In the genomic region with DNA sequence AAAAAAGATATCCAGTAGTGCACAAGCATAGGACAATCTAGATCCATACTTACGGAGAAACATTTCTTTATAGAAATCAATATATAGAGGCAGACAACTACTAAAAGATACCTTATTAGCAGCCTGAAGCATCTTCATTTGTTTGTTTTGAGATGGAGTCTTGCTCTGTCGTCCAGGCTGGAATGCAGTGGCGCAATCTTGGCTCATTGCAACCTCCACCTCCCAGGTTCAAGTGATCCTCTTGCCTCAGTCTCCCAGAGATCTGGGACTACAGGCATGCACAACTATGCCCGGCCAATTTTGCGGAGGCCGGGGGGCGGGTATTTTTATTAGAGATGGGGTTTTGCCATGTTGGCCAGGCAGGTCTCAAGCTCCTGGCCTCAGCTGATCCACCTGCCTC, we compare ENCODE assay signal across 20 cellular contexts. TPM values are rescaled to one million over a fixed set of nuclear protein-coding genes. Genes with fewer than 3 reads are reported as not detected.
DNase-seq lines count a peak whose midpoint lies in the region; ATAC-seq, FAIRE-seq and TF ChIP-seq lines count a peak whose summit lies in the region.
"Had no signal": no experiment of that assay in that cellular context is flagged by ENCODE, and none has a peak within 500 bp of the region (broad histone marks: within the 10 kb centered on the region; RNA-seq: fewer than 3 reads in every experiment).

No MANE protein-coding gene starts in this region.

- CTCF ChIA-PET in HepG2 (lab: Yijun Ruan, JAX; ENCODE audit: low intra/inter-chr PET ratio, low total read pairs): no interaction called here

- no peak overlapping the region for H3K4me2 ChIP-seq in HepG2 (ENCODE audit: low read depth, low read length)

- H3K4me1 ChIP-seq in heart right ventricle (peaks cover 0 to 23% (median 9%) of the 10 kb centered on the region in 9 donors), HepG2 (ENCODE audit: insufficient read depth, low read length) (peaks cover 37% of the 10 kb centered on the region), right lobe of liver (peaks cover 0 to 9% (median 4%) of the 10 kb centered on the region in 4 donors), psoas muscle (peaks cover 20% of the 10 kb centered on the region), uterus (no peaks in the 10 kb centered on the region)
- H3K4me1 ChIP-seq: HAP-1 had no signal

- 76 to 77% methylated on average over 7 of the region's 7 CpGs for WGBS in heart right ventricle, 2 donors
- 13% methylated on average over 3 of the region's 7 CpGs for WGBS in HepG2 (ENCODE audit: low lambda C conversion rate)
- WGBS in right lobe of liver (ENCODE audit: insufficient coverage, low coverage, low lambda C conversion rate, missing lambda C conversion rate): 67% methylated on average over 7 of the region's 7 CpGs
- 40 to 51% (median 46%) methylated on average over 7 of the region's 7 CpGs for WGBS in psoas muscle, 3 donors

- POLR2A ChIA-PET in HepG2 (lab: Yijun Ruan, JAX): no interaction called here

- in situ Hi-C loops in HepG2 (cut with HindIII; ENCODE audit: extremely low pct_ligation_motif_present, low pct_unique_long_range_greater_than_20kb): no loop called here

- H3K9me3 ChIP-seq in heart right ventricle (no peaks in the 10 kb centered on the region), HepG2 (ENCODE audit: low read length) (no peaks in the 10 kb centered on the region), right lobe of liver (no peaks in the 10 kb centered on the region), psoas muscle (no peaks in the 10 kb centered on the region), uterus (no peaks in the 10 kb centered on the region)
- H3K9me3 ChIP-seq: HAP-1 had no signal

- intact Hi-C loops in heart right ventricle (cut with DNase I): no loop called here
- intact Hi-C loops in left cardiac atrium (cut with DNase I): no loop called here
- intact Hi-C loops in HepG2 (cut with micrococcal nuclease; ENCODE audit: unreplicated experiment): no loop called here
- intact Hi-C loops in right lobe of liver (cut with DNase I): no loop called here
- intact Hi-C loops in psoas muscle (cut with DNase I): loop anchor here in 1 of 2 donors (1.0 kb wide), 1 partner anchor 41 kb away; no protein-coding TSS in a partner anchor
- intact Hi-C loops in uterus (cut with DNase I; ENCODE audit: low total_unique reads): no loop called here

- DNase-seq in heart right ventricle: no peak
- DNase-seq in left cardiac atrium: no peak
- no peak for DNase-seq in HepG2 (ENCODE audit: low spot score)
- no peak for DNase-seq in right lobe of liver
- DNase-seq in psoas muscle: no peak
- DNase-seq in uterus: no peak
- no peak for DNase-seq in GM19240 (ENCODE audit: insufficient read length, low spot score)
- DNase-seq in activated T-cell treated with anti-CD3 and anti-CD28 coated beads for 4 hours: no peak
- DNase-seq: C1 segment of cervical spinal cord; Calu3; CD4-positive, alpha-beta memory T cell; COR-L47; DMS53; GF-D8; GOT3; HFFc6 had no signal

- no peaks in the 10 kb centered on the region for H4K20me1 ChIP-seq in HepG2 (ENCODE audit: insufficient read depth, low read length)

- H3K27ac ChIP-seq in heart right ventricle (peak overlapping the region in 9 of 10 donors; percentile 20 to 85 (median 71)), HepG2 (ENCODE audit: extremely low read length, insufficient read depth, low read length) (no peak overlapping the region), right lobe of liver (no peak overlapping the region), psoas muscle (peak overlapping the region; percentile 76), uterus (peak overlapping the region; percentile 64 to 73)

- ATAC-seq in heart right ventricle (peak in 1 of 8 donors; percentile 45), left cardiac atrium (no peak), HepG2 (no peak), right lobe of liver (no peak), psoas muscle (peak in 1 of 4 donors; percentile 40)

- TF ChIP-seq EP300 in HepG2 (IDR thresholded peaks at IDR 0.05; ENCODE audit: low read depth in 2 of 2, low read length in 2 of 2): no peak
- TF ChIP-seq EP300 in HepG2 (CRISPR knock-in tag; IDR thresholded peaks at IDR 0.05; ENCODE audit: borderline replicate concordance): no peak

- TF ChIP-seq CTCF in heart right ventricle (IDR thresholded peaks at IDR 0.05): no peak
- TF ChIP-seq CTCF in HepG2 (CRISPR knock-in tag; IDR thresholded peaks at IDR 0.05): no peak
- no peak for TF ChIP-seq CTCF in right lobe of liver (IDR thresholded peaks at IDR 0.05)
- TF ChIP-seq CTCF in psoas muscle (IDR thresholded peaks at IDR 0.05): no peak
- TF ChIP-seq CTCF in uterus (IDR thresholded peaks at IDR 0.05): no peak

- BruUV-seq in HepG2 (replicated peaks; lab: Mats Ljungman, UMichigan): no TSS peak

- no peak for FAIRE-seq in HepG2 (lab: Jason Lieb, UNC)
- FAIRE-seq: GM12891, GM18507, H54 had no signal

- no peak overlapping the region for H3K4me3 ChIP-seq in heart right ventricle
- no peak overlapping the region for H3K4me3 ChIP-seq in HepG2 (replicated peaks in 1 of 3; ENCODE audit: insufficient read depth in 1 of 3, low read depth in 2 of 3, low read length in 3 of 3)
- no peak overlapping the region for H3K4me3 ChIP-seq in right lobe of liver
- H3K4me3 ChIP-seq in psoas muscle: no peak overlapping the region
- no peak overlapping the region for H3K4me3 ChIP-seq in uterus
- H3K4me3 ChIP-seq: HAP-1 had no signal

- no peak for TF ChIP-seq RAD21 in HepG2 (CRISPR knock-in tag; IDR thresholded peaks at IDR 0.05)

- no peak overlapping the region for H2AFZ ChIP-seq in HepG2 (ENCODE audit: low read length)

- H3K36me3 ChIP-seq in heart right ventricle (no peaks in the 10 kb centered on the region), HepG2 (replicated peaks in 1 of 2; ENCODE audit: control insufficient read depth in 1 of 2, insufficient read depth in 2 of 2, low read length in 2 of 2) (no peaks in the 10 kb centered on the region), right lobe of liver (no peaks in the 10 kb centered on the region), psoas muscle (ENCODE audit: insufficient read depth in 1 of 2, low read depth in 1 of 2) (no peaks in the 10 kb centered on the region), uterus (no peaks in the 10 kb centered on the region)
- H3K36me3 ChIP-seq: HAP-1 had no signal

- TF ChIP-seq POLR2A in HepG2 (IDR thresholded peaks at IDR 0.05; ENCODE audit: insufficient read depth in 1 of 2, low read depth in 2 of 2, low read length in 2 of 2) (no peak), right lobe of liver (IDR thresholded peaks at IDR 0.05) (no peak), uterus (IDR thresholded peaks at IDR 0.05) (no peak)

- H3K9ac ChIP-seq in HepG2 (ENCODE audit: insufficient read depth, low read depth, low read length): no peak overlapping the region

- H3K27me3 ChIP-seq in heart right ventricle: no peaks in the 10 kb centered on the region
- no peaks in the 10 kb centered on the region for H3K27me3 ChIP-seq in HepG2 (ENCODE audit: control insufficient read depth in 1 of 2, insufficient read depth in 2 of 2, low read length in 2 of 2)
- H3K27me3 ChIP-seq in right lobe of liver: no peaks in the 10 kb centered on the region
- no peaks in the 10 kb centered on the region for H3K27me3 ChIP-seq in psoas muscle (ENCODE audit: insufficient read depth in 3 of 3, low read length in 2 of 3)
- H3K27me3 ChIP-seq in uterus: no peaks in the 10 kb centered on the region

- H3K79me2 ChIP-seq in HepG2 (ENCODE audit: insufficient read depth, low read length): no peaks in the 10 kb centered on the region

RNA-seq across cellular contexts. Expression of a gene that starts 18.3 kb away (rescaled TPM):
- total RNA-seq in heart right ventricle: 100 to 1,000 TPM; 198 to 724 (median 431) TPM
- 10 to 100 TPM; 65.8 to 79.8 TPM for polyA plus RNA-seq in heart right ventricle
- total RNA-seq in left cardiac atrium: 100 to 1,000 TPM; 213 to 259 TPM
- total RNA-seq in HepG2 (2016; rRNA removed; fragmentation: Illumina TruSeq; extraction: Trizol): 48.3 and 61.3 TPM in 2 replicates
- total RNA-seq in HepG2 (2016; cell fraction: cytosol; rRNA removed; fragmentation: Illumina TruSeq; extraction: Trizol; ENCODE audit: low read depth): 16.5 and 17.6 TPM in 2 replicates
- 50.5 and 56.8 TPM in 2 replicates for total RNA-seq in HepG2 (2016; cell fraction: insoluble cytoplasmic fraction; rRNA removed; fragmentation: Illumina TruSeq; extraction: Trizol)
- 26.6 and 29.2 TPM in 2 replicates for total RNA-seq in HepG2 (2016; cell fraction: membrane; rRNA removed; fragmentation: Illumina TruSeq; extraction: Trizol)
- total RNA-seq in HepG2 (2016; cell fraction: nucleus; rRNA removed; fragmentation: Illumina TruSeq; extraction: Trizol): 55.6 and 65.7 TPM in 2 replicates
- 23.2 and 24.0 TPM in 2 replicates for polyA plus RNA-seq in HepG2 (2011; rRNA removed)
- 10.0 and 15.1 TPM in 2 replicates for polyA plus RNA-seq in HepG2 (2011; cell fraction: cytosol; rRNA removed)
- polyA plus RNA-seq in HepG2 (2011; cell fraction: nucleus; rRNA removed): 21.3 and 27.5 TPM in 2 replicates
- 21.8 and 25.6 TPM in 2 replicates for polyA plus RNA-seq in HepG2 (2012)
- 1.7 and 2.2 TPM in 2 replicates for polyA plus RNA-seq in HepG2 (2016; cell fraction: cytosol; fragmentation: Illumina TruSeq; extraction: Trizol; ENCODE audit: low read depth)
- polyA plus RNA-seq in HepG2 (2016; cell fraction: insoluble cytoplasmic fraction; fragmentation: Illumina TruSeq; extraction: Trizol; ENCODE audit: low read depth): 40.5 and 40.7 TPM in 2 replicates
- 10.4 and 10.5 TPM in 2 replicates for polyA plus RNA-seq in HepG2 (2016; cell fraction: membrane; fragmentation: Illumina TruSeq; extraction: Trizol; ENCODE audit: low read depth)
- polyA plus RNA-seq in HepG2 (2016; cell fraction: nucleus; fragmentation: Illumina TruSeq; extraction: Trizol; ENCODE audit: insufficient read depth, low read depth): 44.5 and 45.1 TPM in 2 replicates
- polyA minus RNA-seq in HepG2 (2011; rRNA and poly(A)+ RNA removed; ENCODE audit: low replicate concordance): 90.9 and 106 TPM in 2 replicates
- polyA minus RNA-seq in HepG2 (2011; cell fraction: cytosol; rRNA and poly(A)+ RNA removed): 36.1 and 37.0 TPM in 2 replicates
- polyA minus RNA-seq in HepG2 (2011; cell fraction: nucleus; rRNA and poly(A)+ RNA removed): 122 and 124 TPM in 2 replicates
- total RNA-seq in right lobe of liver: 10 to 100 TPM; 21.1 to 34.9 (median 25.1) TPM
- total RNA-seq in psoas muscle: 100 to 1,000 TPM; 106 to 180 (median 124) TPM
- 10 to 100 TPM; 31.2 to 82.4 (median 40.6) TPM for polyA plus RNA-seq in psoas muscle
- 100 to 1,000 TPM; 104 to 369 (median 186) TPM for total RNA-seq in uterus

RNA-seq across cellular contexts. Expression of a gene that starts 45.0 kb away (rescaled TPM):
- total RNA-seq in heart right ventricle: 10 to 100 TPM; 13.0 to 28.9 (median 20.0) TPM
- 10 to 100 TPM in 1 of 2 donors, 1 to 10 TPM in 1; 4.3 to 11.0 TPM for polyA plus RNA-seq in heart right ventricle
- 10 to 100 TPM; 14.2 to 17.7 TPM for total RNA-seq in left cardiac atrium
- total RNA-seq in HepG2 (2016; rRNA removed; fragmentation: Illumina TruSeq; extraction: Trizol): 9.4 and 12.8 TPM in 2 replicates
- 8.3 and 10.2 TPM in 2 replicates for total RNA-seq in HepG2 (2016; cell fraction: cytosol; rRNA removed; fragmentation: Illumina TruSeq; extraction: Trizol; ENCODE audit: low read depth)
- total RNA-seq in HepG2 (2016; cell fraction: insoluble cytoplasmic fraction; rRNA removed; fragmentation: Illumina TruSeq; extraction: Trizol): 9.9 and 12.4 TPM in 2 replicates
- 4.6 and 5.3 TPM in 2 replicates for total RNA-seq in HepG2 (2016; cell fraction: membrane; rRNA removed; fragmentation: Illumina TruSeq; extraction: Trizol)
- total RNA-seq in HepG2 (2016; cell fraction: nucleus; rRNA removed; fragmentation: Illumina TruSeq; extraction: Trizol): 10.8 and 12.4 TPM in 2 replicates
- polyA plus RNA-seq in HepG2 (2011; rRNA removed): 9.7 and 11.1 TPM in 2 replicates
- polyA plus RNA-seq in HepG2 (2011; cell fraction: cytosol; rRNA removed): 4.4 and 9.0 TPM in 2 replicates
- 5.5 and 8.4 TPM in 2 replicates for polyA plus RNA-seq in HepG2 (2011; cell fraction: nucleus; rRNA removed)
- 8.3 and 9.7 TPM in 2 replicates for polyA plus RNA-seq in HepG2 (2012)
- 0.28 and 0.61 TPM in 2 replicates for polyA plus RNA-seq in HepG2 (2016; cell fraction: cytosol; fragmentation: Illumina TruSeq; extraction: Trizol; ENCODE audit: low read depth)
- 7.7 and 8.2 TPM in 2 replicates for polyA plus RNA-seq in HepG2 (2016; cell fraction: insoluble cytoplasmic fraction; fragmentation: Illumina TruSeq; extraction: Trizol; ENCODE audit: low read depth)
- 1.7 and 1.9 TPM in 2 replicates for polyA plus RNA-seq in HepG2 (2016; cell fraction: membrane; fragmentation: Illumina TruSeq; extraction: Trizol; ENCODE audit: low read depth)
- polyA plus RNA-seq in HepG2 (2016; cell fraction: nucleus; fragmentation: Illumina TruSeq; extraction: Trizol; ENCODE audit: insufficient read depth, low read depth): 14.9 and 16.0 TPM in 2 replicates
- 5.4 and 22.0 TPM in 2 replicates for polyA minus RNA-seq in HepG2 (2011; rRNA and poly(A)+ RNA removed; ENCODE audit: low replicate concordance)
- 8.2 and 11.8 TPM in 2 replicates for polyA minus RNA-seq in HepG2 (2011; cell fraction: cytosol; rRNA and poly(A)+ RNA removed)
- polyA minus RNA-seq in HepG2 (2011; cell fraction: nucleus; rRNA and poly(A)+ RNA removed): 14.3 and 18.4 TPM in 2 replicates
- 10 to 100 TPM in 2 of 6 experiments, 1 to 10 TPM in 4; 5.5 to 11.0 (median 9.2) TPM for total RNA-seq in right lobe of liver
- 10 to 100 TPM; 10.4 to 11.3 (median 10.5) TPM for total RNA-seq in psoas muscle
- polyA plus RNA-seq in psoas muscle: 1 to 10 TPM; 4.5 to 6.0 (median 5.6) TPM
- total RNA-seq in uterus: 10 to 100 TPM; 11.5 to 65.8 (median 40.4) TPM

Comparison
In these comparisons a context has a peak if more than half of its experiments do, and no peak if none do; other contexts are left out.
1. H3K27ac ChIP-seq: peak in heart right ventricle (9 of 10), psoas muscle (single experiment) and uterus (2 of 2); none in HepG2 (single experiment) and right lobe of liver (0 of 3).